8 cellular contexts compared by ENCODE assay signal in genomic region chr20:3846740-3847418, GRCh38. TPM values are rescaled to one million over a fixed set of nuclear protein-coding genes. Genes with fewer than 3 reads are reported as not detected.
DNase-seq lines count a peak whose midpoint lies in the region; ATAC-seq lines count a peak whose summit lies in the region.

Gene MAVS, plus strand, starts transcription at chr20:3846834. Its CDS starts 7,791 bp downstream, at chr20:3854625.

- no peaks in the 10 kb centered on the region for H3K27me3 ChIP-seq in endocrine pancreas (ENCODE audit: control insufficient read depth, insufficient read depth, low read length)

- DNase-seq in COLO668 (lab: John Stamatoyannopoulos, UW; ENCODE audit: unreplicated experiment) (peak; percentile 94), HS-27A (ENCODE audit: low read depth) (peak; percentile 40), NOMO-1 treated with dmso at 0.1 percent for 144 hours (lab: John Stamatoyannopoulos, UW; ENCODE audit: unreplicated experiment) (peak; percentile 72), mesenteric fat pad (ENCODE audit: low spot score) (peak; percentile 98)
- peak; percentile 57 for DNase-seq in activated CD8-positive, alpha-beta memory T cell treated with anti-CD3 and anti-CD28 coated beads, Interleukin-2, amount 50 U/mL, for 1 hour (ENCODE audit: extremely low read depth)
- peak; percentile 66 for DNase-seq in stimulated activated CD8-positive, alpha-beta memory T cell treated with anti-CD3 and anti-CD28 coated beads, Interleukin-15, amount 100 ng/mL, for 1 hour (ENCODE audit: low read depth)

- ATAC-seq in GM19467 (IDR thresholded peaks at IDR 0.05; ENCODE audit: unreplicated experiment): peak; percentile 90

- H3K4me3 ChIP-seq in endocrine pancreas (ENCODE audit: control insufficient read depth, insufficient read depth, low read length): peak within 1 kb of the TSS; percentile 19

- peak within 1 kb of the TSS; percentile 97 for H3K9ac ChIP-seq in endocrine pancreas (ENCODE audit: control insufficient read depth, insufficient read depth, low read length)

- H3K9me3 ChIP-seq in endocrine pancreas (ENCODE audit: control insufficient read depth, low read length): no peaks in the 10 kb centered on the region

- no peaks in the 10 kb centered on the region for H3K36me3 ChIP-seq in endocrine pancreas (ENCODE audit: control insufficient read depth, insufficient read depth, low read length)

- H3K4me1 ChIP-seq in endocrine pancreas (ENCODE audit: control insufficient read depth, insufficient read depth, low read length): no peaks in the 10 kb centered on the region

RNA-seq across cellular contexts. Expression of gene MAVS, which starts in this region (rescaled TPM):
- 43.5 TPM for total RNA-seq in mesenteric fat pad

Comparison
In these comparisons a context has a peak if more than half of its experiments do, and no peak if none do; other contexts are left out.
1. Peak in every context shown above with its lines: DNase-seq, ATAC-seq and H3K4me3 ChIP-seq.
2. DNase-seq: peak in every context shown above with its lines; median percentile 98 in mesenteric fat pad; 94 in COLO668; 72 in NOMO-1 treated with dmso at 0.1 percent for 144 hours; 66 in stimulated activated CD8-positive, alpha-beta memory T cell treated with anti-CD3 and anti-CD28 coated beads, Interleukin-15, amount 100 ng/mL, for 1 hour; 57 in activated CD8-positive, alpha-beta memory T cell treated with anti-CD3 and anti-CD28 coated beads, Interleukin-2, amount 50 U/mL, for 1 hour; 40 in HS-27A.